15 cellular contexts compared by ENCODE assay signal in the genomic region with DNA sequence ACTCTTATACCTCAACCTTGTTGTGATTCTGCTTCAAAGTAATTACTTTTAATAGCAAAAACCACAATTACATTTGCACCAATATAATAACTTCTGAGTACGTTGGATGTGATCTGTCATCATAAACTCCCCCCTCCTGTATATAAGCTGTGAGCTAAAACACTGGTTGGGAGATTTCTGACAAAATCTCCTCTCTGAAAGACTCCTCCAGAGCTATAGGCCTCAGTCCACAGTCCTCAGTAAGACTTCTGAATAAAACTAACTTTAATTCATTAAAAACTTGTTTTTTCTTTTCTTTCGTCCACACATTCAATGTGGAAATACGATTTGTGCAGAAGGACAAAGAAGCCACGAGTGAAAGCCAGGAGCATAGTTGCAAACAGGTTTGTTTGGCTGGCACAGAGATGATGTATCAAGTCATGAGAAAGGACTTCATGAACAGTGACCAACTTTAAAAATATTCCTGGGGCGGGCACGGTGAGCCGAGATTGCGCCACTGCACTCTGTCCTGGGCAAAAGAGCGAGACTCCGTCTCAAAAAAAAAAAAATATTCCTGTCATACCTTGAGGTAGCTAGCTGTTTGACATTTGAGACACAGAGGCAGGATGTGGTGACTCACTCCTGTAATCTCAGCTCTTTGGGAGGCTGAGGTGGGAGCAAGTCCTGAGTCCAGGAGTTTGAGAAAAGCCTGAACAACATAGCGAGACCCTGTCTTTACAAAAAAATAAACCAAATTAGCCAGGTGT.
DNase-seq lines count a peak whose midpoint lies in the region; ATAC-seq, FAIRE-seq and TF ChIP-seq lines count a peak whose summit lies in the region.
"Had no signal": no experiment of that assay in that cellular context is flagged by ENCODE, and none has a peak within 500 bp of the region (broad histone marks: within the 10 kb centered on the region; RNA-seq: fewer than 3 reads in every experiment).

No MANE protein-coding gene starts in this region.

- H3K27me3 Mint-ChIP-seq in osteocyte (ENCODE audit: unreplicated experiment), result no peaks in the 10 kb centered on the region

- no peaks in the 10 kb centered on the region for H3K9me3 Mint-ChIP-seq in osteocyte (ENCODE audit: unreplicated experiment)
- H3K9me3 Mint-ChIP-seq: endodermal cell had no signal

- peak; percentile 87 to 92 for ATAC-seq in A549
- peak; percentile 89 for ATAC-seq in HCT116
- no peak for ATAC-seq in HG02642 (IDR thresholded peaks at IDR 0.05; ENCODE audit: poor library complexity, unreplicated experiment)

- H3K4me3 ChIP-seq in A549 (no peak overlapping the region), HCT116 (replicated peaks in 1 of 2; ENCODE audit: low read depth in 1 of 2, low read length in 2 of 2) (peak overlapping the region in 1 of 2 experiments; percentile 32; a peak in 3 of 4 replicates), fibroblast of pulmonary artery (replicated peaks; ENCODE audit: low read depth, low read length) (no peak overlapping the region)

- H3K4me2 ChIP-seq in A549 (peak overlapping the region; percentile 71), HCT116 (ENCODE audit: low read length) (peak overlapping the region; percentile 52)

- H3K4me1 Mint-ChIP-seq in osteocyte (ENCODE audit: unreplicated experiment), result peaks cover 3% of the 10 kb centered on the region

- DNase-seq in A549 (ENCODE audit: low read depth in 1 of 2, low spot score in 1 of 2) (peak; percentile 32 to 63), HCT116 (ENCODE audit: low read depth, low spot score) (peak; percentile 54), SW 1271 (lab: John Stamatoyannopoulos, UW) (peak; percentile 57 to 77), fibroblast of pulmonary artery (ENCODE audit: low read depth) (peak; percentile 57), NCI-H187 (lab: John Stamatoyannopoulos, UW) (no peak), osteocyte (ENCODE audit: extremely low spot score, unreplicated experiment) (no peak), HUDEP-2 (lab: John Stamatoyannopoulos, UW; ENCODE audit: unreplicated experiment in 76 of 76) (no peak)
- DNase-seq: amygdala, BE2C, endodermal cell, hypothalamus, mesendoderm, NCI-H345, RPMI8226 had no signal

- 19% methylated on average over 11 of the region's 11 CpGs for WGBS in A549 (ENCODE audit: missing lambda C conversion rate)

- no peaks in the 10 kb centered on the region for H3K27me3 ChIP-seq in HCT116 (ENCODE audit: insufficient read depth, low read length)
- H3K27me3 ChIP-seq: BE2C had no signal

- no peaks in the 10 kb centered on the region for H3K79me2 ChIP-seq in HCT116 (ENCODE audit: insufficient read depth, low read length)

- CTCF ChIA-PET in A549 (lab: Yijun Ruan, JAX), result interaction anchor here (0.7 to 1.0 kb wide), 2 partner anchors 39 to 171 kb away, joined by 3 read pairs; no protein-coding TSS in a partner anchor
- CTCF ChIA-PET in HCT116 (lab: Charles Lee), result no interaction called here

- no peak; a peak in 1 of 5 replicates for TF ChIP-seq EP300 in A549 (IDR thresholded peaks at IDR 0.05)

- H4K20me1 ChIP-seq in HCT116 (ENCODE audit: insufficient read depth), result no peaks in the 10 kb centered on the region

- TF ChIP-seq POLR2A in A549 (IDR thresholded peaks at IDR 0.05; ENCODE audit: low read length), result no peak
- TF ChIP-seq POLR2A in HCT116 (IDR thresholded peaks at IDR 0.05; ENCODE audit: borderline replicate concordance, extremely low read depth, insufficient read depth, insufficient read length), result no peak

- no peak overlapping the region for H3K27ac Mint-ChIP-seq in osteocyte (ENCODE audit: unreplicated experiment)
- H3K27ac Mint-ChIP-seq: endodermal cell had no signal

- intact Hi-C loops in HCT116 (cut with micrococcal nuclease), result loop anchor here (1.0 kb wide), 1 partner anchor 90 kb away; no protein-coding TSS in a partner anchor

- peak; percentile 77 for FAIRE-seq in A549 (lab: Jason Lieb, UNC)

- H2AFZ ChIP-seq in HCT116 (ENCODE audit: low read depth, low read length, poor library complexity, severe bottlenecking), result peak overlapping the region; percentile 100

- H3K36me3 Mint-ChIP-seq in osteocyte (ENCODE audit: unreplicated experiment), result no peaks in the 10 kb centered on the region

- POLR2A ChIA-PET in A549 (lab: Yijun Ruan, JAX), result interaction anchor here (1.3 kb wide), 1 partner anchor 35 kb away, joined by 3 read pairs; no protein-coding TSS in a partner anchor
- POLR2A ChIA-PET in HCT116 (lab: Charles Lee), result no interaction called here

- no peaks in the 10 kb centered on the region for H3K9me3 ChIP-seq in A549
- no peaks in the 10 kb centered on the region for H3K9me3 ChIP-seq in HCT116 (ENCODE audit: control insufficient read depth in 1 of 2, insufficient read depth in 1 of 2, low read depth in 1 of 2, low read length in 2 of 2)
- H3K9me3 ChIP-seq: BE2C had no signal

- TF ChIP-seq CTCF in A549 (IDR thresholded peaks at IDR 0.05) (no peak), HCT116 (IDR thresholded peaks at IDR 0.05 in 2 of 3, conservative IDR thresholded peaks at IDR 0.05 in 1 of 3; ENCODE audit: borderline replicate concordance in 1 of 3, insufficient read depth in 1 of 3, low read depth in 2 of 3, low read length in 2 of 3) (no peak), fibroblast of pulmonary artery (IDR thresholded peaks at IDR 0.05; ENCODE audit: low read length, missing control alignments) (no peak), osteocyte (IDR thresholded peaks at IDR 0.05) (no peak)

- H3K9me2 ChIP-seq in HCT116 (ENCODE audit: insufficient read depth), result no peaks in the 10 kb centered on the region

- no peak overlapping the region for H3K4me3 Mint-ChIP-seq in osteocyte (ENCODE audit: unreplicated experiment)
- H3K4me3 Mint-ChIP-seq: endodermal cell had no signal

- peak overlapping the region; percentile 68 to 77 for H3K27ac ChIP-seq in A549
- peak overlapping the region; percentile 39; the same call in 1 of the 2 replicates for H3K27ac ChIP-seq in HCT116 (ENCODE audit: low read depth, low read length)

- BruUV-seq in HCT116 (replicated peaks; lab: Mats Ljungman, UMichigan), result no TSS peak

- no peaks in the 10 kb centered on the region for H3K36me3 ChIP-seq in HCT116 (ENCODE audit: control insufficient read depth in 1 of 2, insufficient read depth in 2 of 2, low read length in 2 of 2)
- H3K36me3 ChIP-seq: BE2C had no signal

- H3K4me1 ChIP-seq in A549, result peaks cover 16% of the 10 kb centered on the region
- peaks cover 12 to 22% of the 10 kb centered on the region in 2 experiments; a peak in 3 of 4 replicates for H3K4me1 ChIP-seq in HCT116 (ENCODE audit: control insufficient read depth in 1 of 2, insufficient read depth in 2 of 2, low read length in 2 of 2)
- H3K4me1 ChIP-seq: BE2C had no signal

- RAD21 ChIA-PET in HCT116 (lab: Charles Lee; ENCODE audit: low non-redundant PET in 1 of 2, low total read pairs in 2 of 2, uncharacterized antibody in 2 of 2, unreplicated experiment in 2 of 2), result interaction anchor here in 1 of 2 experiments (1.2 kb wide), 1 partner anchor 130 kb away, joined by 5 read pairs; no protein-coding TSS in a partner anchor

- TF ChIP-seq RAD21 in A549 (conservative IDR thresholded peaks at IDR 0.05 in 1 of 2, IDR thresholded peaks at IDR 0.05 in 1 of 2), result peak in 1 of 2 experiments; percentile 41; a peak in 2 of 5 replicates
- peak; percentile 18; the same call in 1 of the 2 replicates for TF ChIP-seq RAD21 in HCT116 (IDR thresholded peaks at IDR 0.05; ENCODE audit: low read depth)

- peak overlapping the region; percentile 38 for H3K9ac ChIP-seq in HCT116 (ENCODE audit: low read length)

TF ChIP-seq in A549, 52 proteins besides CTCF, POLR2A, EP300 and RAD21 (continues in another document):
- no peak for TF ChIP-seq HDAC2 (IDR thresholded peaks at IDR 0.05)
- TF ChIP-seq, protein P1, sequence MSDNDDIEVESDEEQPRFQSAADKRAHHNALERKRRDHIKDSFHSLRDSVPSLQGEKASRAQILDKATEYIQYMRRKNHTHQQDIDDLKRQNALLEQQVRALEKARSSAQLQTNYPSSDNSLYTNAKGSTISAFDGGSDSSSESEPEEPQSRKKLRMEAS (IDR thresholded peaks at IDR 0.05), result no peak
- no peak for TF ChIP-seq EHF (CRISPR knock-in tag; IDR thresholded peaks at IDR 0.05)
- TF ChIP-seq SMC3 (IDR thresholded peaks at IDR 0.05), result peak; percentile 37; the same call in 1 of the 3 replicates
- TF ChIP-seq CEBPB (IDR thresholded peaks at IDR 0.05), result peak; percentile 77 to 84
- peak; percentile 72 for TF ChIP-seq JUNB (IDR thresholded peaks at IDR 0.05)
- TF ChIP-seq, protein P2, sequence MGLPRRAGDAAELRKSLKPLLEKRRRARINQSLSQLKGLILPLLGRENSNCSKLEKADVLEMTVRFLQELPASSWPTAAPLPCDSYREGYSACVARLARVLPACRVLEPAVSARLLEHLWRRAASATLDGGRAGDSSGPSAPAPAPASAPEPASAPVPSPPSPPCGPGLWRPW (IDR thresholded peaks at IDR 0.05), result 0 out of 2 replicates have a peak, but pooled peaks have one; percentile 18
- no peak for TF ChIP-seq HOXB13 (CRISPR knock-in tag; IDR thresholded peaks at IDR 0.05; ENCODE audit: low read depth)

TF ChIP-seq in HCT116, 20 proteins besides CTCF, POLR2A, EP300 and RAD21 (continues in another document):
- no peak for TF ChIP-seq ELF1 (IDR thresholded peaks at IDR 0.05; ENCODE audit: borderline replicate concordance, low read depth)
- TF ChIP-seq, protein P1 (IDR thresholded peaks at IDR 0.05), result peak; percentile 43; the same call in 1 of the 2 replicates
- TF ChIP-seq, protein P3, sequence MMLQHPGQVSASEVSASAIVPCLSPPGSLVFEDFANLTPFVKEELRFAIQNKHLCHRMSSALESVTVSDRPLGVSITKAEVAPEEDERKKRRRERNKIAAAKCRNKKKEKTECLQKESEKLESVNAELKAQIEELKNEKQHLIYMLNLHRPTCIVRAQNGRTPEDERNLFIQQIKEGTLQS (IDR thresholded peaks at IDR 0.05), result no peak
- peak; percentile 70 for TF ChIP-seq SP1 (IDR thresholded peaks at IDR 0.05; ENCODE audit: low read depth)
- no peak; the same call in 1 of the 2 replicates for TF ChIP-seq SRF (IDR thresholded peaks at IDR 0.05; ENCODE audit: low read depth)
- TF ChIP-seq CEBPB (IDR thresholded peaks at IDR 0.05; ENCODE audit: low read depth), result peak; percentile 96
- peak; percentile 27; the same call in 1 of the 2 replicates for TF ChIP-seq POLR2AphosphoS5 (IDR thresholded peaks at IDR 0.05; ENCODE audit: low read depth, low read length)
- no peak; the same call in 1 of the 2 replicates for TF ChIP-seq ZFX (IDR thresholded peaks at IDR 0.05)
- peak; percentile 92 for TF ChIP-seq CBX3 (IDR thresholded peaks at IDR 0.05; ENCODE audit: low read depth)
- no peak for TF ChIP-seq EZH2 (IDR thresholded peaks at IDR 0.05)
- TF ChIP-seq EGR1 (IDR thresholded peaks at IDR 0.05; ENCODE audit: low read depth), result no peak
- TF ChIP-seq SIN3A (IDR thresholded peaks at IDR 0.05; ENCODE audit: low read depth), result peak; percentile 72
- TF ChIP-seq JUND (IDR thresholded peaks at IDR 0.05), result peak; percentile 83
- TF ChIP-seq FOSL1 (IDR thresholded peaks at IDR 0.05; ENCODE audit: low read depth), result peak; percentile 82

Comparison
In these comparisons a context has a peak if more than half of its experiments do, and no peak if none do; other contexts are left out.
1. DNase-seq: peak in A549 (2 of 2), HCT116 (single experiment), SW 1271 (2 of 2) and fibroblast of pulmonary artery (single experiment); none in NCI-H187 (0 of 2), osteocyte (single experiment) and HUDEP-2 (0 of 76).